In genomic region chr7:142568430-142569097, GRCh38 we compare ENCODE assay signal across 13 cellular contexts.
DNase-seq lines count a peak whose midpoint lies in the region; ATAC-seq and TF ChIP-seq lines count a peak whose summit lies in the region.
"Had no signal": no experiment of that assay in that cellular context is flagged by ENCODE, and none has a peak within 500 bp of the region (broad histone marks: within the 10 kb centered on the region; RNA-seq: fewer than 3 reads in every experiment).

No MANE protein-coding gene starts in this region.

- H3K23ac ChIP-seq in mesendoderm (ENCODE audit: low read length): no peak overlapping the region

- intact Hi-C loops in left cardiac atrium (cut with DNase I): no loop called here

- H3K27ac ChIP-seq in AG04450 (ENCODE audit: low read depth, low read length) (peak overlapping the region; percentile 69), mesendoderm (ENCODE audit: low read depth, low read length) (no peak overlapping the region)

- H3K18ac ChIP-seq in mesendoderm (ENCODE audit: low read length): no peak overlapping the region

- no peak overlapping the region for H2BK15ac ChIP-seq in mesendoderm (replicated peaks; ENCODE audit: low read depth)

- no peak overlapping the region for H3K56ac ChIP-seq in mesendoderm (ENCODE audit: low read length)

- H4K5ac ChIP-seq in mesendoderm (ENCODE audit: low read length): no peak overlapping the region

- TF ChIP-seq CTCF in AG04450 (IDR thresholded peaks at IDR 0.05; ENCODE audit: low read depth, low read length) (no peak), HFFc6 (IDR thresholded peaks at IDR 0.05) (no peak)

- CTCF ChIA-PET in AG04450 (lab: Charles Lee): interaction anchor here (0.6 to 1.5 kb wide), 5 partner anchors 10 to 87 kb away, joined by 3 to 8 read pairs (median 7); no protein-coding TSS in a partner anchor

- no peaks in the 10 kb centered on the region; the same call in 1 of the 2 replicates for H3K9me3 ChIP-seq in AG04450 (ENCODE audit: control insufficient read depth, insufficient read depth, low read length)

- peaks cover 1% of the 10 kb centered on the region; the same call in 1 of the 2 replicates for H3K27me3 Mint-ChIP-seq in HFFc6 (ENCODE audit: insufficient read depth)

- H2AK5ac ChIP-seq in mesendoderm (ENCODE audit: low read length): no peak overlapping the region

- no peaks in the 10 kb centered on the region for H3K9me3 Mint-ChIP-seq in HFFc6
- H3K9me3 Mint-ChIP-seq: activated CD4-positive, alpha-beta memory T cell treated with anti-CD3 and anti-CD28 coated beads, Interleukin-2, amount 10 ng/mL, durations not matched to agents 7 days and 5 days; CD4-positive, alpha-beta memory T cell had no signal

- no CpG with 5 or more reads among the region's 5 CpGs for WGBS in mesendoderm (ENCODE audit: extremely low coverage, insufficient coverage, low lambda C conversion rate)

- H3K4me3 ChIP-seq in AG04450 (ENCODE audit: low read depth, low read length) (no peak overlapping the region), mesendoderm (ENCODE audit: low read length) (no peak overlapping the region)

- no peaks in the 10 kb centered on the region for H3K79me1 ChIP-seq in mesendoderm (ENCODE audit: low read length)

- H2BK5ac ChIP-seq in mesendoderm (ENCODE audit: low read length): no peak overlapping the region

- H3K4me2 ChIP-seq in mesendoderm (ENCODE audit: low read length): no peak overlapping the region

- no peaks in the 10 kb centered on the region for H3K36me3 ChIP-seq in mesendoderm (ENCODE audit: control insufficient read depth, insufficient read depth, low read length)

- no peak overlapping the region for H4K8ac ChIP-seq in mesendoderm (ENCODE audit: low read depth, low read length)

- no peak overlapping the region for H3K4ac ChIP-seq in mesendoderm (ENCODE audit: low read depth, low read length)

- H2BK120ac ChIP-seq in mesendoderm (ENCODE audit: low read depth, low read length): no peak overlapping the region

- H3K36me3 Mint-ChIP-seq in HFFc6 (ENCODE audit: low read depth): peaks cover 29% of the 10 kb centered on the region

- H3K4me3 Mint-ChIP-seq in HFFc6: peak overlapping the region; percentile 51
- H3K4me3 Mint-ChIP-seq: activated CD4-positive, alpha-beta memory T cell treated with anti-CD3 and anti-CD28 coated beads, Interleukin-2, amount 10 ng/mL, durations not matched to agents 7 days and 5 days; CD4-positive, alpha-beta memory T cell had no signal

- no peaks in the 10 kb centered on the region for H3K79me2 ChIP-seq in mesendoderm (ENCODE audit: control insufficient read depth, insufficient read depth, low read length)

- POLR2A ChIA-PET in AG04450 (lab: Yijun Ruan, JAX): interaction anchor here (0.7 kb wide), 1 partner anchor 13 kb away, joined by 4 read pairs; no protein-coding TSS in a partner anchor

- no peak for ATAC-seq in left cardiac atrium

- H3K27me3 ChIP-seq in AG04450 (ENCODE audit: control insufficient read depth, insufficient read depth, low read length) (no peaks in the 10 kb centered on the region), mesendoderm (ENCODE audit: insufficient read depth, low read length, poor library complexity) (no peaks in the 10 kb centered on the region)

- H3K27ac Mint-ChIP-seq in HFFc6: peak overlapping the region; percentile 95
- H3K27ac Mint-ChIP-seq: activated CD4-positive, alpha-beta memory T cell treated with anti-CD3 and anti-CD28 coated beads, Interleukin-2, amount 10 ng/mL, durations not matched to agents 7 days and 5 days; CD4-positive, alpha-beta memory T cell had no signal

- no peak overlapping the region for H3K9ac ChIP-seq in mesendoderm (ENCODE audit: low read length)

- H3K4me1 ChIP-seq in mesendoderm (ENCODE audit: control insufficient read depth, low read depth, low read length): no peaks in the 10 kb centered on the region

- peaks cover 86% of the 10 kb centered on the region for H3K4me1 Mint-ChIP-seq in HFFc6 (ENCODE audit: low read depth)

- DNase-seq in AG04450 (ENCODE audit: low read depth, low spot score) (peak; percentile 49), HFFc6 (peak; percentile 91), SW 1271 (lab: John Stamatoyannopoulos, UW) (peak; percentile 45 to 85), glomerular visceral epithelial cell (ENCODE audit: extremely low spot score) (peak; percentile 60), left cardiac atrium (no peak), NCI-H1092 treated with DMSO at 0.1 percent for 48 hours (lab: John Stamatoyannopoulos, UW) (no peak), mesendoderm (no peak), iPS-NIHi11 (ENCODE audit: low spot score) (no peak)
- DNase-seq: activated CD4-positive, alpha-beta memory T cell treated with anti-CD3 and anti-CD28 coated beads, Interleukin-2, amount 10 ng/mL, durations not matched to agents 7 days and 5 days; aorta; CD4-positive, alpha-beta memory T cell; NCI-H1105; Right ventricle myocardium superior had no signal

Comparison
In these comparisons a context has a peak if more than half of its experiments do, and no peak if none do; other contexts are left out.
1. DNase-seq: peak in AG04450 (single experiment), HFFc6 (single experiment), SW 1271 (2 of 2) and glomerular visceral epithelial cell (single experiment); none in left cardiac atrium (single experiment), NCI-H1092 treated with DMSO at 0.1 percent for 48 hours (single experiment), mesendoderm (single experiment) and iPS-NIHi11 (single experiment).